In genomic region chr5:151264113-151264512, GRCh38 we compare ENCODE assay signal across 10 cellular contexts. TPM values are rescaled to one million over a fixed set of nuclear protein-coding genes. Genes with fewer than 3 reads are reported as not detected.
DNase-seq lines count a peak whose midpoint lies in the region; ATAC-seq, FAIRE-seq and TF ChIP-seq lines count a peak whose summit lies in the region.
"Had no signal": no experiment of that assay in that cellular context is flagged by ENCODE, and none has a peak within 500 bp of the region (broad histone marks: within the 10 kb centered on the region; RNA-seq: fewer than 3 reads in every experiment).

No MANE protein-coding gene starts in this region.

- H3K4me3 Mint-ChIP-seq in CD4-positive, CD25-positive, alpha-beta regulatory T cell = no peak overlapping the region
- no peak overlapping the region for H3K4me3 Mint-ChIP-seq in activated CD4-positive, alpha-beta memory T cell treated with anti-CD3 and anti-CD28 coated beads, Interleukin-2, amount 10 ng/mL, durations not matched to agents 7 days and 5 days

- H3K4me1 Mint-ChIP-seq in CD4-positive, CD25-positive, alpha-beta regulatory T cell = peaks cover 0 to 6% (median 4%) of the 10 kb centered on the region in 4 donors
- peaks cover 13% of the 10 kb centered on the region for H3K4me1 Mint-ChIP-seq in activated CD4-positive, alpha-beta memory T cell treated with anti-CD3 and anti-CD28 coated beads, Interleukin-2, amount 10 ng/mL, durations not matched to agents 7 days and 5 days

- peak; percentile 45 for FAIRE-seq in H54 (lab: Jason Lieb, UNC)

- peaks cover 19% of the 10 kb centered on the region for H3K36me3 ChIP-seq in CD4-positive, CD25-positive, alpha-beta regulatory T cell (ENCODE audit: control insufficient read depth, insufficient read depth, low read length)
- no peaks in the 10 kb centered on the region for H3K36me3 ChIP-seq in uterus
- peaks cover 2% of the 10 kb centered on the region for H3K36me3 ChIP-seq in H7 (replicated peaks; ENCODE audit: control insufficient read depth, insufficient read depth, low read length)

- TF ChIP-seq CTCF in uterus (IDR thresholded peaks at IDR 0.05) = no peak

- peak in 1 of 2 donors; percentile 39 for ATAC-seq in CD4-positive, CD25-positive, alpha-beta regulatory T cell (ENCODE audit: low read depth in 2 of 2)
- no peak for ATAC-seq in GM18907 (IDR thresholded peaks at IDR 0.05; ENCODE audit: unreplicated experiment)

- no peaks in the 10 kb centered on the region for H3K27me3 Mint-ChIP-seq in CD4-positive, CD25-positive, alpha-beta regulatory T cell
- H3K27me3 Mint-ChIP-seq in activated CD4-positive, alpha-beta memory T cell treated with anti-CD3 and anti-CD28 coated beads, Interleukin-2, amount 10 ng/mL, durations not matched to agents 7 days and 5 days = no peaks in the 10 kb centered on the region

- DNase-seq in CD4-positive, CD25-positive, alpha-beta regulatory T cell = peak in 1 of 3 donors; percentile 67
- DNase-seq in H54 (ENCODE audit: insufficient read length, low spot score) (peak; percentile 40), islet precursor cell (peak; percentile 66), NAMALWA (ENCODE audit: low spot score) (no peak), uterus (no peak), H7 (no peak)
- DNase-seq in activated CD4-positive, alpha-beta memory T cell treated with anti-CD3 and anti-CD28 coated beads, Interleukin-2, amount 10 ng/mL, durations not matched to agents 7 days and 5 days = no peak
- DNase-seq: NCI-H1092 had no signal

- no peaks in the 10 kb centered on the region for H3K27me3 ChIP-seq in CD4-positive, CD25-positive, alpha-beta regulatory T cell (ENCODE audit: control insufficient read depth, insufficient read depth, low read length)
- H3K27me3 ChIP-seq in uterus = no peaks in the 10 kb centered on the region
- H3K27me3 ChIP-seq in H7 (ENCODE audit: control insufficient read depth, insufficient read depth, low read length) = no peaks in the 10 kb centered on the region

- intact Hi-C loops in uterus (cut with DNase I; ENCODE audit: low total_unique reads) = no loop called here

- CTCF ChIA-PET in activated CD4-positive, alpha-beta memory T cell treated with anti-CD3 and anti-CD28 coated beads, Interleukin-2, amount 10 ng/mL, durations not matched to agents 7 days and 5 days (lab: Charles Lee) = interaction anchor here (1.1 kb wide), 1 partner anchor 11 kb away, joined by 3 read pairs; the partner anchor contains the start of gene GM2A

- peak overlapping the region in 2 of 3 donors; percentile 40 to 48 for H3K27ac Mint-ChIP-seq in CD4-positive, CD25-positive, alpha-beta regulatory T cell
- peak overlapping the region; percentile 58 for H3K27ac Mint-ChIP-seq in activated CD4-positive, alpha-beta memory T cell treated with anti-CD3 and anti-CD28 coated beads, Interleukin-2, amount 10 ng/mL, durations not matched to agents 7 days and 5 days

- no peaks in the 10 kb centered on the region for H3K9me3 ChIP-seq in CD4-positive, CD25-positive, alpha-beta regulatory T cell (ENCODE audit: control insufficient read depth in 2 of 2, low read length in 2 of 2)
- H3K9me3 ChIP-seq in uterus = no peaks in the 10 kb centered on the region

- POLR2A ChIA-PET in activated CD4-positive, alpha-beta memory T cell treated with anti-CD3 and anti-CD28 coated beads, Interleukin-2, amount 10 ng/mL, durations not matched to agents 7 days and 5 days (lab: Charles Lee) = no interaction called here

- no peak for TF ChIP-seq POLR2A in H54 (IDR thresholded peaks at IDR 0.05; ENCODE audit: low read depth, low read length)
- no peak for TF ChIP-seq POLR2A in uterus (IDR thresholded peaks at IDR 0.05)

- H3K4me1 ChIP-seq in CD4-positive, CD25-positive, alpha-beta regulatory T cell (ENCODE audit: control insufficient read depth, insufficient read depth, low read length, poor library complexity, severe bottlenecking) = no peaks in the 10 kb centered on the region
- no peaks in the 10 kb centered on the region for H3K4me1 ChIP-seq in uterus

- no peaks in the 10 kb centered on the region for H3K9me3 Mint-ChIP-seq in CD4-positive, CD25-positive, alpha-beta regulatory T cell
- no peaks in the 10 kb centered on the region for H3K9me3 Mint-ChIP-seq in activated CD4-positive, alpha-beta memory T cell treated with anti-CD3 and anti-CD28 coated beads, Interleukin-2, amount 10 ng/mL, durations not matched to agents 7 days and 5 days

- H3K36me3 Mint-ChIP-seq in CD4-positive, CD25-positive, alpha-beta regulatory T cell = peaks cover 40% of the 10 kb centered on the region
- peaks cover 46% of the 10 kb centered on the region for H3K36me3 Mint-ChIP-seq in activated CD4-positive, alpha-beta memory T cell treated with anti-CD3 and anti-CD28 coated beads, Interleukin-2, amount 10 ng/mL, durations not matched to agents 7 days and 5 days (ENCODE audit: low read depth)

- H3K4me3 ChIP-seq in CD4-positive, CD25-positive, alpha-beta regulatory T cell (ENCODE audit: low read depth, low read length) = no peak overlapping the region
- H3K4me3 ChIP-seq in uterus = no peak overlapping the region
- H3K4me3 ChIP-seq in H7 (ENCODE audit: insufficient read depth, low read depth, low read length) = no peak overlapping the region

- no peak overlapping the region for H3K27ac ChIP-seq in CD4-positive, CD25-positive, alpha-beta regulatory T cell (ENCODE audit: insufficient read depth, low read length, poor library complexity, severe bottlenecking)
- H3K27ac ChIP-seq in uterus = no peak overlapping the region

RNA-seq across cellular contexts. Expression of gene GM2A, which starts 11.1 kb away (rescaled TPM):
- total RNA-seq in CD4-positive, CD25-positive, alpha-beta regulatory T cell = 12.0 TPM
- polyA plus RNA-seq in CD4-positive, CD25-positive, alpha-beta regulatory T cell = 1 to 10 TPM; 4.7 to 8.7 (median 6.1) TPM
- 10 to 100 TPM; 22.4 to 24.5 TPM for total RNA-seq in activated CD4-positive, alpha-beta memory T cell treated with anti-CD3 and anti-CD28 coated beads, Interleukin-2, amount 10 ng/mL, durations not matched to agents 7 days and 5 days
- 10 to 100 TPM; 14.7 to 33.8 (median 23.8) TPM for total RNA-seq in uterus
- 29.4 and 30.7 TPM in 2 replicates for total RNA-seq in H7 (2014; rRNA removed; shearing (Covaris generic))

RNA-seq across cellular contexts. Expression of gene SLC36A3, which starts 39.5 kb away (rescaled TPM):
- not detected for total RNA-seq in CD4-positive, CD25-positive, alpha-beta regulatory T cell
- polyA plus RNA-seq in CD4-positive, CD25-positive, alpha-beta regulatory T cell = not detected
- total RNA-seq in activated CD4-positive, alpha-beta memory T cell treated with anti-CD3 and anti-CD28 coated beads, Interleukin-2, amount 10 ng/mL, durations not matched to agents 7 days and 5 days = not detected
- not detected for total RNA-seq in uterus
- not detected in 2 replicates for total RNA-seq in H7 (2014; rRNA removed; shearing (Covaris generic))
- total RNA-seq: lung microvascular endothelial cell had no signal

RNA-seq across cellular contexts. Expression of gene CCDC69, which starts 40.2 kb away (rescaled TPM):
- total RNA-seq in CD4-positive, CD25-positive, alpha-beta regulatory T cell = 104 TPM
- polyA plus RNA-seq in CD4-positive, CD25-positive, alpha-beta regulatory T cell = 10 to 100 TPM; 78.2 to 97.0 (median 87.7) TPM
- total RNA-seq in activated CD4-positive, alpha-beta memory T cell treated with anti-CD3 and anti-CD28 coated beads, Interleukin-2, amount 10 ng/mL, durations not matched to agents 7 days and 5 days = 10 to 100 TPM; 62.6 to 64.2 TPM
- total RNA-seq in uterus = 10 to 100 TPM; 19.5 to 76.2 (median 40.6) TPM
- total RNA-seq in H7 (2014; rRNA removed; shearing (Covaris generic)) = 5.6 and 8.7 TPM in 2 replicates

Comparison
In these comparisons a context has a peak if more than half of its experiments do, and no peak if none do; other contexts are left out.
1. DNase-seq: peak in H54 (single experiment) and islet precursor cell (single experiment); none in activated CD4-positive, alpha-beta memory T cell treated with anti-CD3 and anti-CD28 coated beads, Interleukin-2, amount 10 ng/mL, durations not matched to agents 7 days and 5 days (single experiment), NAMALWA (single experiment), uterus (0 of 2) and H7 (single experiment).